15 cellular contexts compared by ENCODE assay signal in the genomic region with DNA sequence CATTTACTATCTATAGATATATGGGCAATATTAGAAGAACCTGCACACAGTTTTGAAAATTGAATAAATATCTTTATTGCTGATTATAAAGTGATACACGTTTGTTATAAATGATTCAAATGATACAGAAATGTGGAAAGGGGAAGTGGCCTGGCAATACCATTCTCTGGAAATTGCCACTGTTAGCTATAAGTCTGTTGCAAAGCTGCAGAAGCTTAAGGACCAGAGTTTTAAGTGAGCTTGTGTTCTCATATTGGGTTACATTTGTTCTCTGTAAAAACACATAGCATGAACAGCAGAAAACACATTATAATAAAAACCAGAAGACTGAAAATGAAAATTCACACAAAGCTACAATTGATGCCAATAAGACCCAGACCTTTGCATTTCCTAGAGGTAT. TPM values are rescaled to one million over a fixed set of nuclear protein-coding genes. Genes with fewer than 3 reads are reported as not detected.
DNase-seq lines count a peak whose midpoint lies in the region; ATAC-seq and TF ChIP-seq lines count a peak whose summit lies in the region.
"Had no signal": no experiment of that assay in that cellular context is flagged by ENCODE, and none has a peak within 500 bp of the region (broad histone marks: within the 10 kb centered on the region; RNA-seq: fewer than 3 reads in every experiment).

No MANE protein-coding gene starts in this region.

- no peak overlapping the region for H3K4me3 Mint-ChIP-seq in stimulated activated naive CD8-positive, alpha-beta T cell treated with anti-CD3 and anti-CD28 coated beads, Interleukin-15, Interleukin-2, amounts not matched to agents 100 ng/mL and 50 ng/mL, for 24 hours
- H3K4me3 Mint-ChIP-seq in T-helper 17 cell (no peak overlapping the region), mesothelial cell of epicardium (no peak overlapping the region)
- H3K4me3 Mint-ChIP-seq in activated T-helper 1 cell treated with anti-CD3 and anti-CD28 coated beads, Interleukin-12 subunit alpha, Interleukin-12 subunit beta, Interleukin-2, Interleukin-4 antibody, amounts not matched to agents 30 ng/mL and 10 ng/mL and 1 ng/mL, durations not matched to agents 14 hours and 24 hours and 36 hours: no peak overlapping the region
- H3K4me3 Mint-ChIP-seq: CD8-positive, alpha-beta memory T cell; HFFc6 had no signal

- H3K27me3 Mint-ChIP-seq in stimulated activated naive CD8-positive, alpha-beta T cell treated with anti-CD3 and anti-CD28 coated beads, Interleukin-15, Interleukin-2, amounts not matched to agents 100 ng/mL and 50 ng/mL, for 24 hours: no peaks in the 10 kb centered on the region
- H3K27me3 Mint-ChIP-seq in T-helper 17 cell: no peaks in the 10 kb centered on the region
- no peaks in the 10 kb centered on the region for H3K27me3 Mint-ChIP-seq in mesothelial cell of epicardium (ENCODE audit: low read depth)
- no peaks in the 10 kb centered on the region for H3K27me3 Mint-ChIP-seq in activated T-helper 1 cell treated with anti-CD3 and anti-CD28 coated beads, Interleukin-12 subunit alpha, Interleukin-12 subunit beta, Interleukin-2, Interleukin-4 antibody, amounts not matched to agents 30 ng/mL and 10 ng/mL and 1 ng/mL, durations not matched to agents 14 hours and 24 hours and 36 hours (ENCODE audit: insufficient read depth)

- intact Hi-C loops in posterior vena cava (cut with DNase I): no loop called here
- intact Hi-C loops in activated T-helper 1 cell treated with anti-CD3 and anti-CD28 coated beads, Interleukin-12 subunit alpha, Interleukin-12 subunit beta, Interleukin-2, Interleukin-4 antibody, amounts not matched to agents 30 ng/mL and 10 ng/mL and 1 ng/mL, durations not matched to agents 14 hours and 24 hours and 36 hours (cut with micrococcal nuclease): loop anchor here (5.0 kb wide), 1 partner anchor 1027 kb away; a partner anchor contains a TSS

- H3K9me3 ChIP-seq in T-helper 17 cell (ENCODE audit: control insufficient read depth, low read length, poor library complexity, severe bottlenecking): no peaks in the 10 kb centered on the region
- H3K9me3 ChIP-seq: A549, BE2C, Caco-2 had no signal

- H3K9me3 Mint-ChIP-seq in stimulated activated naive CD8-positive, alpha-beta T cell treated with anti-CD3 and anti-CD28 coated beads, Interleukin-15, Interleukin-2, amounts not matched to agents 100 ng/mL and 50 ng/mL, for 24 hours: no peaks in the 10 kb centered on the region
- H3K9me3 Mint-ChIP-seq in mesothelial cell of epicardium: no peaks in the 10 kb centered on the region
- no peaks in the 10 kb centered on the region for H3K9me3 Mint-ChIP-seq in activated T-helper 1 cell treated with anti-CD3 and anti-CD28 coated beads, Interleukin-12 subunit alpha, Interleukin-12 subunit beta, Interleukin-2, Interleukin-4 antibody, amounts not matched to agents 30 ng/mL and 10 ng/mL and 1 ng/mL, durations not matched to agents 14 hours and 24 hours and 36 hours
- H3K9me3 Mint-ChIP-seq: CD8-positive, alpha-beta memory T cell; HFFc6 had no signal

- ATAC-seq in stimulated activated naive CD8-positive, alpha-beta T cell treated with anti-CD3 and anti-CD28 coated beads, Interleukin-15, Interleukin-2, amounts not matched to agents 100 U/mL and 50 U/mL, for 24 hours: no peak
- no peak for ATAC-seq in T-helper 17 cell
- ATAC-seq in HG02840 (IDR thresholded peaks at IDR 0.05; ENCODE audit: low FRiP score, unreplicated experiment): no peak
- ATAC-seq: HepG2 had no signal

- peaks cover 89% of the 10 kb centered on the region for H3K4me1 Mint-ChIP-seq in stimulated activated naive CD8-positive, alpha-beta T cell treated with anti-CD3 and anti-CD28 coated beads, Interleukin-15, Interleukin-2, amounts not matched to agents 100 ng/mL and 50 ng/mL, for 24 hours (ENCODE audit: low read depth)
- H3K4me1 Mint-ChIP-seq in T-helper 17 cell (peaks cover 60% of the 10 kb centered on the region), mesothelial cell of epicardium (peaks cover 70% of the 10 kb centered on the region)
- H3K4me1 Mint-ChIP-seq in activated T-helper 1 cell treated with anti-CD3 and anti-CD28 coated beads, Interleukin-12 subunit alpha, Interleukin-12 subunit beta, Interleukin-2, Interleukin-4 antibody, amounts not matched to agents 30 ng/mL and 10 ng/mL and 1 ng/mL, durations not matched to agents 14 hours and 24 hours and 36 hours (ENCODE audit: low read depth): peaks cover 61% of the 10 kb centered on the region

- TF ChIP-seq CTCF in mesothelial cell of epicardium (IDR thresholded peaks at IDR 0.05; ENCODE audit: unreplicated experiment): no peak

- peaks cover 3% of the 10 kb centered on the region for H3K36me3 Mint-ChIP-seq in stimulated activated naive CD8-positive, alpha-beta T cell treated with anti-CD3 and anti-CD28 coated beads, Interleukin-15, Interleukin-2, amounts not matched to agents 100 ng/mL and 50 ng/mL, for 24 hours (ENCODE audit: low read depth)
- H3K36me3 Mint-ChIP-seq in T-helper 17 cell (ENCODE audit: low read depth) (no peaks in the 10 kb centered on the region), mesothelial cell of epicardium (no peaks in the 10 kb centered on the region)
- H3K36me3 Mint-ChIP-seq in activated T-helper 1 cell treated with anti-CD3 and anti-CD28 coated beads, Interleukin-12 subunit alpha, Interleukin-12 subunit beta, Interleukin-2, Interleukin-4 antibody, amounts not matched to agents 30 ng/mL and 10 ng/mL and 1 ng/mL, durations not matched to agents 14 hours and 24 hours and 36 hours (ENCODE audit: low read depth): peaks cover 4% of the 10 kb centered on the region

- no peak for DNase-seq in stimulated activated naive CD8-positive, alpha-beta T cell treated with anti-CD3 and anti-CD28 coated beads, Interleukin-15, Interleukin-2, amounts not matched to agents 100 U/mL and 50 U/mL, for 24 hours
- DNase-seq in T-helper 17 cell (no peak), mesothelial cell of epicardium (ENCODE audit: low spot score in 2 of 2, unreplicated experiment in 2 of 2) (no peak), posterior vena cava (ENCODE audit: low spot score) (no peak)
- DNase-seq in activated T-helper 1 cell treated with anti-CD3 and anti-CD28 coated beads, Interleukin-12 subunit alpha, Interleukin-12 subunit beta, Interleukin-2, Interleukin-4 antibody, amounts not matched to agents 30 ng/mL and 10 ng/mL and 1 ng/mL, durations not matched to agents 14 hours and 24 hours and 36 hours (ENCODE audit: low spot score): no peak
- DNase-seq: BE2C; Caco-2; CD8-positive, alpha-beta memory T cell; DND-41; GDM1; HFFc6 had no signal

- peak overlapping the region; percentile 13 for H3K27ac Mint-ChIP-seq in stimulated activated naive CD8-positive, alpha-beta T cell treated with anti-CD3 and anti-CD28 coated beads, Interleukin-15, Interleukin-2, amounts not matched to agents 100 ng/mL and 50 ng/mL, for 24 hours
- peak overlapping the region; percentile 75 for H3K27ac Mint-ChIP-seq in T-helper 17 cell
- H3K27ac Mint-ChIP-seq in mesothelial cell of epicardium: peak overlapping the region; percentile 24
- no peak overlapping the region for H3K27ac Mint-ChIP-seq in activated T-helper 1 cell treated with anti-CD3 and anti-CD28 coated beads, Interleukin-12 subunit alpha, Interleukin-12 subunit beta, Interleukin-2, Interleukin-4 antibody, amounts not matched to agents 30 ng/mL and 10 ng/mL and 1 ng/mL, durations not matched to agents 14 hours and 24 hours and 36 hours
- H3K27ac Mint-ChIP-seq: HFFc6 had no signal

RNA-seq across cellular contexts. Expression of a gene that starts 59.6 kb away (rescaled TPM):
- total RNA-seq in T-helper 17 cell (10 to 100 TPM; 21.3 to 32.3 TPM), mesothelial cell of epicardium (4.5 to 5.7 TPM (median 5.5 TPM) in 3 replicates), posterior vena cava (1 to 10 TPM; 5.1 to 6.8 TPM)
- 22.6 and 26.7 TPM in 2 replicates for total RNA-seq in activated T-helper 1 cell treated with anti-CD3 and anti-CD28 coated beads, Interleukin-12 subunit alpha, Interleukin-12 subunit beta, Interleukin-2, Interleukin-4 antibody, amounts not matched to agents 30 ng/mL and 10 ng/mL and 1 ng/mL, durations not matched to agents 14 hours and 24 hours and 36 hours
